1 cellular context compared by ENCODE assay signal in the genomic region with DNA sequence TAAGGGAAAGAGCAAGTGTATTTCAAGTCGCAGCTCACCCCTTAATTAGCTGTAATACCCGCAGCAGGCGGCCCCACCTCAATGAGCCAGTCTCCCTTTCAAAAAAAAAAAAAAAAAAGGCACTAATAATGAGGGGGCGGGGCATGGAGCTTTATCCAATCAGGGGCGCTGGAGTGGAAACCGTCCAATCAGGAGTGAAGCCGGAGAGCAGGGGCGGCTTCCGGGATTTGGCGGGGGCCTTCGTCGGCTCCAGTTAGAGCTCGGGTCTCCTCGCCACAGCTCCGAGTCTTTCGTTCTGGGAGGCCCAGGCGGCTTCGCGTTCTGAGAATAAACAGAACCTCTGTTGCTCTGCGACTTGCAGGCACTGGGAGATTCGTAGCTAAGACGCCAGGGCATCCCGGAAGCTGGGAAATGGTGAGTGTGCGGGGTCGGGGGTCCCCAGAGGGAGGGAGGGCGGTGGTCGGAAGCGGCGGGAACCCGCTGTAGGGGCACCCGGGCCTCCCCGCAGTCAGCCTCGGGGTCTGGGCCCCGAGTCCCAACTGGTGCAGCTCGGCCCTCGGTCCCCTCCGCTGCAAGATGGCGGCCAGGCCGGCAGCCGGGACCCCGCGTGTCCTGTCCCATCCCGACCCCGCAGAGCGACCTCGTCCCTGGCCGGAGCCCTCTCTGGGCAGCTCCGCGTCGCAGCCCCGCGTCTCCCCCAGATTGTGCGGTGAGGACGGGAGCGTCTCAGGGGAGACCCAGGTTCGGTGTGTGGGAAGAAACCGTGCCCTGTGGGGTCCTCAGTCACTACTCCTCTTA.
TF ChIP-seq lines count a peak whose summit lies in the region.

Gene ZNF267 (plus strand): TSS at position 252 of the 798 bp plus-strand sequence. CDS start 160 bp downstream, at position 412.

TF ChIP-seq in GM12878, 131 proteins besides CTCF, POLR2A, EP300 and RAD21 (continued from another document):
- TF ChIP-seq IRF5 (IDR thresholded peaks at IDR 0.05; ENCODE audit: borderline replicate concordance) (no peak), RBBP5 (conservative IDR thresholded peaks at IDR 0.05) (no peak), ZNF384 (IDR thresholded peaks at IDR 0.05; ENCODE audit: borderline replicate concordance, low read depth, low read length) (peak; percentile 100), E2F4 (IDR thresholded peaks at IDR 0.05; ENCODE audit: low read depth, low read length) (0 out of 2 replicates have a peak, but pooled peaks have one; percentile 38), SP1 (IDR thresholded peaks at IDR 0.05; ENCODE audit: low read depth, low read length) (peak; percentile 94), SIX5 (IDR thresholded peaks at IDR 0.05; ENCODE audit: low read depth, low read length, severe bottlenecking) (peak; percentile 6), BCL3 (IDR thresholded peaks at IDR 0.05; ENCODE audit: borderline replicate concordance, insufficient read depth, low read depth, low read length, poor library complexity, severe bottlenecking) (peak; percentile 15), SRF (IDR thresholded peaks at IDR 0.05; ENCODE audit: low read depth in 2 of 2, low read length in 2 of 2) (no peak), SMAD5 (IDR thresholded peaks at IDR 0.05; ENCODE audit: low read depth) (peak; percentile 69; the same call in 1 of the 2 replicates), YY1 (IDR thresholded peaks at IDR 0.05; ENCODE audit: low read depth, low read length) (peak; percentile 93), RUNX3 (IDR thresholded peaks at IDR 0.05; ENCODE audit: low read length) (peak; percentile 21; the same call in 1 of the 2 replicates), NR2F1 (conservative IDR thresholded peaks at IDR 0.05) (no peak), POU2F2 (IDR thresholded peaks at IDR 0.05; ENCODE audit: borderline replicate concordance, low read depth, low read length) (peak; percentile 74; the same call in 2 of the 3 replicates), BCL11A (IDR thresholded peaks at IDR 0.05; ENCODE audit: low read depth, low read length) (peak; percentile 43; the same call in 1 of the 2 replicates), BACH1 (IDR thresholded peaks at IDR 0.05; ENCODE audit: borderline replicate concordance) (peak; percentile 52), ETV6 (conservative IDR thresholded peaks at IDR 0.05 in 1 of 2, IDR thresholded peaks at IDR 0.05 in 1 of 2; ENCODE audit: borderline replicate concordance in 1 of 2, low read depth in 1 of 2) (no peak), KAT2A (conservative IDR thresholded peaks at IDR 0.05; ENCODE audit: control insufficient read depth, low read depth, low read length) (no peak), ZSCAN29 (IDR thresholded peaks at IDR 0.05) (0 out of 2 replicates have a peak, but pooled peaks have one; percentile 19), TCF3 (IDR thresholded peaks at IDR 0.05; ENCODE audit: borderline replicate concordance, insufficient read depth, low read depth, low read length) (no peak), HSF1 (IDR thresholded peaks at IDR 0.05; ENCODE audit: low read depth, low read length) (no peak), POLR2AphosphoS5 (IDR thresholded peaks at IDR 0.05; ENCODE audit: low read length) (peak; percentile 95), NFIC (IDR thresholded peaks at IDR 0.05; ENCODE audit: low read depth, low read length) (no peak), IRF3 (IDR thresholded peaks at IDR 0.05) (0 out of 2 replicates have a peak, but pooled peaks have one; percentile 28), CHD1 (IDR thresholded peaks at IDR 0.05; ENCODE audit: low read depth, low read length) (peak; percentile 85)
- TF ChIP-seq, protein P1, sequence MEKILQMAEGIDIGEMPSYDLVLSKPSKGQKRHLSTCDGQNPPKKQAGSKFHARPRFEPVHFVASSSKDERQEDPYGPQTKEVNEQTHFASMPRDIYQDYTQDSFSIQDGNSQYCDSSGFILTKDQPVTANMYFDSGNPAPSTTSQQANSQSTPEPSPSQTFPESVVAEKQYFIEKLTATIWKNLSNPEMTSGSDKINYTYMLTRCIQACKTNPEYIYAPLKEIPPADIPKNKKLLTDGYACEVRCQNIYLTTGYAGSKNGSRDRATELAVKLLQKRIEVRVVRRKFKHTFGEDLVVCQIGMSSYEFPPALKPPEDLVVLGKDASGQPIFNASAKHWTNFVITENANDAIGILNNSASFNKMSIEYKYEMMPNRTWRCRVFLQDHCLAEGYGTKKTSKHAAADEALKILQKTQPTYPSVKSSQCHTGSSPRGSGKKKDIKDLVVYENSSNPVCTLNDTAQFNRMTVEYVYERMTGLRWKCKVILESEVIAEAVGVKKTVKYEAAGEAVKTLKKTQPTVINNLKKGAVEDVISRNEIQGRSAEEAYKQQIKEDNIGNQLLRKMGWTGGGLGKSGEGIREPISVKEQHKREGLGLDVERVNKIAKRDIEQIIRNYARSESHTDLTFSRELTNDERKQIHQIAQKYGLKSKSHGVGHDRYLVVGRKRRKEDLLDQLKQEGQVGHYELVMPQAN (conservative IDR thresholded peaks at IDR 0.05) = peak; percentile 57; the same call in 1 of the 2 replicates
- TF ChIP-seq, protein P2, sequence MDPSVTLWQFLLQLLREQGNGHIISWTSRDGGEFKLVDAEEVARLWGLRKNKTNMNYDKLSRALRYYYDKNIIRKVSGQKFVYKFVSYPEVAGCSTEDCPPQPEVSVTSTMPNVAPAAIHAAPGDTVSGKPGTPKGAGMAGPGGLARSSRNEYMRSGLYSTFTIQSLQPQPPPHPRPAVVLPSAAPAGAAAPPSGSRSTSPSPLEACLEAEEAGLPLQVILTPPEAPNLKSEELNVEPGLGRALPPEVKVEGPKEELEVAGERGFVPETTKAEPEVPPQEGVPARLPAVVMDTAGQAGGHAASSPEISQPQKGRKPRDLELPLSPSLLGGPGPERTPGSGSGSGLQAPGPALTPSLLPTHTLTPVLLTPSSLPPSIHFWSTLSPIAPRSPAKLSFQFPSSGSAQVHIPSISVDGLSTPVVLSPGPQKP (IDR thresholded peaks at IDR 0.05; ENCODE audit: low read depth, low read length) = peak; percentile 21; the same call in 1 of the 2 replicates
- TF ChIP-seq, protein P3, sequence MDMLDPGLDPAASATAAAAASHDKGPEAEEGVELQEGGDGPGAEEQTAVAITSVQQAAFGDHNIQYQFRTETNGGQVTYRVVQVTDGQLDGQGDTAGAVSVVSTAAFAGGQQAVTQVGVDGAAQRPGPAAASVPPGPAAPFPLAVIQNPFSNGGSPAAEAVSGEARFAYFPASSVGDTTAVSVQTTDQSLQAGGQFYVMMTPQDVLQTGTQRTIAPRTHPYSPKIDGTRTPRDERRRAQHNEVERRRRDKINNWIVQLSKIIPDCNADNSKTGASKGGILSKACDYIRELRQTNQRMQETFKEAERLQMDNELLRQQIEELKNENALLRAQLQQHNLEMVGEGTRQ (IDR thresholded peaks at IDR 0.05; ENCODE audit: borderline replicate concordance, low read depth, low read length) = no peak
- TF ChIP-seq, protein P4, sequence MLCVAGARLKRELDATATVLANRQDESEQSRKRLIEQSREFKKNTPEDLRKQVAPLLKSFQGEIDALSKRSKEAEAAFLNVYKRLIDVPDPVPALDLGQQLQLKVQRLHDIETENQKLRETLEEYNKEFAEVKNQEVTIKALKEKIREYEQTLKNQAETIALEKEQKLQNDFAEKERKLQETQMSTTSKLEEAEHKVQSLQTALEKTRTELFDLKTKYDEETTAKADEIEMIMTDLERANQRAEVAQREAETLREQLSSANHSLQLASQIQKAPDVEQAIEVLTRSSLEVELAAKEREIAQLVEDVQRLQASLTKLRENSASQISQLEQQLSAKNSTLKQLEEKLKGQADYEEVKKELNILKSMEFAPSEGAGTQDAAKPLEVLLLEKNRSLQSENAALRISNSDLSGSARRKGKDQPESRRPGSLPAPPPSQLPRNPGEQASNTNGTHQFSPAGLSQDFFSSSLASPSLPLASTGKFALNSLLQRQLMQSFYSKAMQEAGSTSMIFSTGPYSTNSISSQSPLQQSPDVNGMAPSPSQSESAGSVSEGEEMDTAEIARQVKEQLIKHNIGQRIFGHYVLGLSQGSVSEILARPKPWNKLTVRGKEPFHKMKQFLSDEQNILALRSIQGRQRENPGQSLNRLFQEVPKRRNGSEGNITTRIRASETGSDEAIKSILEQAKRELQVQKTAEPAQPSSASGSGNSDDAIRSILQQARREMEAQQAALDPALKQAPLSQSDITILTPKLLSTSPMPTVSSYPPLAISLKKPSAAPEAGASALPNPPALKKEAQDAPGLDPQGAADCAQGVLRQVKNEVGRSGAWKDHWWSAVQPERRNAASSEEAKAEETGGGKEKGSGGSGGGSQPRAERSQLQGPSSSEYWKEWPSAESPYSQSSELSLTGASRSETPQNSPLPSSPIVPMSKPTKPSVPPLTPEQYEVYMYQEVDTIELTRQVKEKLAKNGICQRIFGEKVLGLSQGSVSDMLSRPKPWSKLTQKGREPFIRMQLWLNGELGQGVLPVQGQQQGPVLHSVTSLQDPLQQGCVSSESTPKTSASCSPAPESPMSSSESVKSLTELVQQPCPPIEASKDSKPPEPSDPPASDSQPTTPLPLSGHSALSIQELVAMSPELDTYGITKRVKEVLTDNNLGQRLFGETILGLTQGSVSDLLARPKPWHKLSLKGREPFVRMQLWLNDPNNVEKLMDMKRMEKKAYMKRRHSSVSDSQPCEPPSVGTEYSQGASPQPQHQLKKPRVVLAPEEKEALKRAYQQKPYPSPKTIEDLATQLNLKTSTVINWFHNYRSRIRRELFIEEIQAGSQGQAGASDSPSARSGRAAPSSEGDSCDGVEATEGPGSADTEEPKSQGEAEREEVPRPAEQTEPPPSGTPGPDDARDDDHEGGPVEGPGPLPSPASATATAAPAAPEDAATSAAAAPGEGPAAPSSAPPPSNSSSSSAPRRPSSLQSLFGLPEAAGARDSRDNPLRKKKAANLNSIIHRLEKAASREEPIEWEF (IDR thresholded peaks at IDR 0.05; ENCODE audit: insufficient replicate concordance, low read depth, low read length) = no peak
- TF ChIP-seq, protein P5, sequence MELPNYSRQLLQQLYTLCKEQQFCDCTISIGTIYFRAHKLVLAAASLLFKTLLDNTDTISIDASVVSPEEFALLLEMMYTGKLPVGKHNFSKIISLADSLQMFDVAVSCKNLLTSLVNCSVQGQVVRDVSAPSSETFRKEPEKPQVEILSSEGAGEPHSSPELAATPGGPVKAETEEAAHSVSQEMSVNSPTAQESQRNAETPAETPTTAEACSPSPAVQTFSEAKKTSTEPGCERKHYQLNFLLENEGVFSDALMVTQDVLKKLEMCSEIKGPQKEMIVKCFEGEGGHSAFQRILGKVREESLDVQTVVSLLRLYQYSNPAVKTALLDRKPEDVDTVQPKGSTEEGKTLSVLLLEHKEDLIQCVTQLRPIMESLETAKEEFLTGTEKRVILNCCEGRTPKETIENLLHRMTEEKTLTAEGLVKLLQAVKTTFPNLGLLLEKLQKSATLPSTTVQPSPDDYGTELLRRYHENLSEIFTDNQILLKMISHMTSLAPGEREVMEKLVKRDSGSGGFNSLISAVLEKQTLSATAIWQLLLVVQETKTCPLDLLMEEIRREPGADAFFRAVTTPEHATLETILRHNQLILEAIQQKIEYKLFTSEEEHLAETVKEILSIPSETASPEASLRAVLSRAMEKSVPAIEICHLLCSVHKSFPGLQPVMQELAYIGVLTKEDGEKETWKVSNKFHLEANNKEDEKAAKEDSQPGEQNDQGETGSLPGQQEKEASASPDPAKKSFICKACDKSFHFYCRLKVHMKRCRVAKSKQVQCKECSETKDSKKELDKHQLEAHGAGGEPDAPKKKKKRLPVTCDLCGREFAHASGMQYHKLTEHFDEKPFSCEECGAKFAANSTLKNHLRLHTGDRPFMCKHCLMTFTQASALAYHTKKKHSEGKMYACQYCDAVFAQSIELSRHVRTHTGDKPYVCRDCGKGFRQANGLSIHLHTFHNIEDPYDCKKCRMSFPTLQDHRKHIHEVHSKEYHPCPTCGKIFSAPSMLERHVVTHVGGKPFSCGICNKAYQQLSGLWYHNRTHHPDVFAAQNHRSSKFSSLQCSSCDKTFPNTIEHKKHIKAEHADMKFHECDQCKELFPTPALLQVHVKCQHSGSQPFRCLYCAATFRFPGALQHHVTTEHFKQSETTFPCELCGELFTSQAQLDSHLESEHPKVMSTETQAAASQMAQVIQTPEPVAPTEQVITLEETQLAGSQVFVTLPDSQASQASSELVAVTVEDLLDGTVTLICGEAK (IDR thresholded peaks at IDR 0.05; ENCODE audit: borderline replicate concordance) = peak; percentile 68
TF ChIP-seq in GM12878: peak in this region for 40.
